In the genomic region with DNA sequence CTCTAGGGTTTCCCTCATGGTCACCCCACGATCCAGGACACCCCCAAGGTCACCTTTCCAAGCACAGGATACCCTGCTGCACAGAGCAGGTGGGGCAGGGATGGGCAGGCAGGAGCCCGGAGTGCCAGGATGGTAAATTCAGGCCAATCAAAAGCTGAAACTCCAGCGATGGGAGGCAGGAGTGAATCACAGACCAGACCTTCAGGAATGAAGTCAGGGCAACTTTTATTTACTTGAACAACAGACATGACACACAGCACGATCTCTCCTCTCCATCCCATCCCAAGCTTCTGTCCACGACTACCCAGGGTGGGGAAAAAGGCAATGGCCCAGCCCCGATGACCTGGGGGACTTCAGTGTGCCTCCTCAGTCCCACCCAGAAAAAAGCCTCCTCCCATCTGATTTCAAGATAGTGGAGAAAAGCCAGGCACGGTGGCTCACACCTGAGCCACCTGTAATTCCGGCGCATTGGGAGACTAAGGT, we compare ENCODE assay signal across 8 cellular contexts. TPM values are rescaled to one million over a fixed set of nuclear protein-coding genes. Genes with fewer than 3 reads are reported as not detected.
DNase-seq lines count a peak whose midpoint lies in the region; FAIRE-seq and TF ChIP-seq lines count a peak whose summit lies in the region.

No MANE protein-coding gene starts in this region.

- H2BK120ac ChIP-seq in neuronal stem cell (ENCODE audit: low read depth, low read length) = peak overlapping the region; percentile 44

- H3K27ac ChIP-seq in duodenal mucosa (ENCODE audit: low read depth, low read length) = peak overlapping the region; percentile 68
- no peak overlapping the region for H3K27ac ChIP-seq in neuronal stem cell (replicated peaks; ENCODE audit: low read length)

- H3K36me3 ChIP-seq in duodenal mucosa (ENCODE audit: control insufficient read depth in 1 of 2, insufficient read depth in 2 of 2, low read length in 2 of 2) = peaks cover 0 to 12% of the 10 kb centered on the region in 2 donors
- H3K36me3 ChIP-seq in neuronal stem cell (replicated peaks in 1 of 2; ENCODE audit: control insufficient read depth in 2 of 2, insufficient read depth in 2 of 2, low read length in 2 of 2) = peaks cover 17 to 44% of the 10 kb centered on the region in 2 donors

- FAIRE-seq in RCC 7860 (lab: Jason Lieb, UNC) = no peak

- H3K18ac ChIP-seq in neuronal stem cell (ENCODE audit: low read length) = no peak overlapping the region

- no peaks in the 10 kb centered on the region for H3K9me3 Mint-ChIP-seq in Calu3 (ENCODE audit: low read depth, unreplicated experiment)

- no peak overlapping the region for H2BK12ac ChIP-seq in neuronal stem cell (ENCODE audit: low read length)

- H3K36me3 Mint-ChIP-seq in Calu3 (ENCODE audit: insufficient read depth, unreplicated experiment) = peaks cover 94% of the 10 kb centered on the region

- no peak overlapping the region for H2AFZ ChIP-seq in neuronal stem cell (ENCODE audit: low read length)

- no peak overlapping the region for H4K91ac ChIP-seq in neuronal stem cell (ENCODE audit: low read depth, low read length, poor library complexity)

- H3K27me3 Mint-ChIP-seq in Calu3 (ENCODE audit: unreplicated experiment) = no peaks in the 10 kb centered on the region

- TF ChIP-seq CTCF in Calu3 (IDR thresholded peaks at IDR 0.05; ENCODE audit: unreplicated experiment) = no peak

- DNase-seq in Calu3 (no peak), RCC 7860 (ENCODE audit: low spot score) (peak; percentile 58), neuronal stem cell (ENCODE audit: low spot score) (no peak), hippocampal formation (lab: John Stamatoyannopoulos, UW) (no peak), NCI-H748 treated with DMSO at 0.1 percent for 48 hours (lab: John Stamatoyannopoulos, UW) (no peak), NCI-H510A treated with DMSO at 0.1 percent for 48 hours (lab: John Stamatoyannopoulos, UW) (no peak), nucleus accumbens (lab: John Stamatoyannopoulos, UW) (no peak)

- peak overlapping the region; percentile 83 for H2AK5ac ChIP-seq in neuronal stem cell (ENCODE audit: low read depth, low read length)

- H3K4me2 ChIP-seq in neuronal stem cell (ENCODE audit: insufficient read depth, low read length, poor library complexity, severe bottlenecking) = no peak overlapping the region

- H3K4ac ChIP-seq in neuronal stem cell (ENCODE audit: low read length) = no peak overlapping the region

- BruUV-seq in Calu3 (replicated peaks; lab: Mats Ljungman, UMichigan) = no TSS peak

- peaks cover 8% of the 10 kb centered on the region for H3K4me1 Mint-ChIP-seq in Calu3 (ENCODE audit: low read depth, unreplicated experiment)

- WGBS in neuronal stem cell (ENCODE audit: extremely low coverage in 2 of 2, insufficient read length in 2 of 2, insufficient replicate concordance in 1 of 2), 2 donors = no CpG with 5 or more reads among the region's 9 CpGs

- no peak overlapping the region for H2BK5ac ChIP-seq in neuronal stem cell (ENCODE audit: low read length)

- H4K8ac ChIP-seq in neuronal stem cell (ENCODE audit: low read depth, low read length) = no peak overlapping the region

- H3K9me3 ChIP-seq in duodenal mucosa (ENCODE audit: control insufficient read depth in 1 of 2, low read length in 2 of 2) (no peaks in the 10 kb centered on the region), neuronal stem cell (replicated peaks in 1 of 2; ENCODE audit: control insufficient read depth in 2 of 2, insufficient read depth in 1 of 2, low read depth in 1 of 2, low read length in 2 of 2) (no peaks in the 10 kb centered on the region)

- peak overlapping the region; percentile 50 for H3K4me3 Mint-ChIP-seq in Calu3 (ENCODE audit: low read depth, unreplicated experiment)

- no peak overlapping the region for H3K23ac ChIP-seq in neuronal stem cell (ENCODE audit: low read depth, low read length, poor library complexity)

- intact Hi-C loops in Calu3 (cut with micrococcal nuclease; ENCODE audit: unreplicated experiment) = no loop called here

- H3K4me3 ChIP-seq in duodenal mucosa (ENCODE audit: low read depth in 1 of 2, low read length in 2 of 2) (peak overlapping the region; percentile 58 to 80), neuronal stem cell (ENCODE audit: low read length in 2 of 2) (no peak overlapping the region)

- H3K9ac ChIP-seq in duodenal mucosa (ENCODE audit: low read depth in 1 of 2, low read length in 2 of 2) (peak overlapping the region in 1 of 2 donors; percentile 40), neuronal stem cell (ENCODE audit: low read depth, low read length, poor library complexity) (no peak overlapping the region)

- peaks cover 7% of the 10 kb centered on the region for H3K79me1 ChIP-seq in neuronal stem cell (ENCODE audit: low read depth, low read length)

- H3K4me1 ChIP-seq in duodenal mucosa (ENCODE audit: control insufficient read depth in 1 of 2, insufficient read depth in 2 of 2, low read length in 2 of 2) (peaks cover 24 to 48% of the 10 kb centered on the region in 2 donors), neuronal stem cell (ENCODE audit: control insufficient read depth in 2 of 2, insufficient read depth in 1 of 2, low read depth in 1 of 2, low read length in 2 of 2) (peaks cover 0 to 8% of the 10 kb centered on the region in 2 donors)

- H2BK15ac ChIP-seq in neuronal stem cell (ENCODE audit: low read length) = peak overlapping the region; percentile 75

- H3K27ac Mint-ChIP-seq in Calu3 (ENCODE audit: unreplicated experiment) = peak overlapping the region; percentile 93

- H3K27me3 ChIP-seq in duodenal mucosa (ENCODE audit: control insufficient read depth in 1 of 2, insufficient read depth in 2 of 2, low read length in 2 of 2) (no peaks in the 10 kb centered on the region), neuronal stem cell (ENCODE audit: control insufficient read depth in 3 of 3, insufficient read depth in 3 of 3, low read depth in 1 of 3, low read length in 3 of 3) (no peaks in the 10 kb centered on the region)

- CTCF ChIA-PET in Calu3 (lab: Charles Lee) = interaction anchor here (0.9 to 1.2 kb wide), 2 partner anchors 28 to 50 kb away, joined by 3 to 4 read pairs; no protein-coding TSS in a partner anchor

- H3K14ac ChIP-seq in neuronal stem cell (ENCODE audit: low read length) = no peak overlapping the region

RNA-seq across cellular contexts. Expression of gene ZSWIM4, which starts 39.1 kb away (rescaled TPM):
- 10.7 and 11.5 TPM in 2 replicates for total RNA-seq in Calu3 (2022)
- polyA plus RNA-seq in neuronal stem cell (2013, experiment 1 of 2) = 16.2 TPM
- polyA plus RNA-seq in neuronal stem cell (2013, experiment 2 of 2) = 16.7 TPM

RNA-seq across cellular contexts. Expression of gene NANOS3, which starts 42.6 kb away (rescaled TPM):
- 1.2 TPM in 1 of 2 replicates, not detected in the other for total RNA-seq in Calu3 (2022)
- 0.08 TPM for polyA plus RNA-seq in neuronal stem cell (2013, experiment 1 of 2)
- not detected for polyA plus RNA-seq in neuronal stem cell (2013, experiment 2 of 2)

Comparison
In these comparisons a context has a peak if more than half of its experiments do, and no peak if none do; other contexts are left out.
1. H3K4me3 ChIP-seq: peak in duodenal mucosa (2 of 2); none in neuronal stem cell (0 of 2).